ENCODE assay signal across 22 cellular contexts in the genomic region with DNA sequence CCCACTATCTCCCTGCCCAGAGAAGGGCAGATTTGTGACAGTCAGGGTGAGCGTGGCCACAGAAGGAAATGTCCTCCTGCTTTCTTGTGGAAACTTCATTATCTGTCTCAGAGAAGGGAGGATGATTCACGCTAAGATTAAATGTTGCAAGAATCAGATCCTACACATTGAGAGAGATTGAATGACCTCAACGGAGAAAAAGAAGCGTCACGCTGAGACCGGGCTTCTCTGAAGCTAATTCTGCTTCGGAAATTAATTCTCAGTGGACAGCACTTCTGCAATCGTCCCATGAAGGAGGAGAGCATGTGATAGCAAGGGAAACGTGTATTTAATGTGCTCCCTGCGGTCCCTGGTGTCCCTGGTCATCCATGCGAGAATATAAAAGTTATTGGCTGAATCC. TPM values are rescaled to one million over a fixed set of nuclear protein-coding genes. Genes with fewer than 3 reads are reported as not detected.
DNase-seq lines count a peak whose midpoint lies in the region; ATAC-seq and TF ChIP-seq lines count a peak whose summit lies in the region.
"Had no signal": no experiment of that assay in that cellular context is flagged by ENCODE, and none has a peak within 500 bp of the region (broad histone marks: within the 10 kb centered on the region; RNA-seq: fewer than 3 reads in every experiment).

No MANE protein-coding gene starts in this region.

- H3K4me1 Mint-ChIP-seq in CD14-positive monocyte, result peaks cover 13% of the 10 kb centered on the region
- H3K4me1 Mint-ChIP-seq: activated CD4-positive, alpha-beta T cell treated with anti-CD3 and anti-CD28 coated beads, Interleukin-2, amount 10 ng/mL, durations not matched to agents 24 days and 14 days; activated naive CD8-positive, alpha-beta T cell treated with anti-CD3 and anti-CD28 coated beads for 36 hours; activated T-helper 17 cell treated with anti-CD3 and anti-CD28 coated beads, Interleukin-2, amount 50 U/mL, for 72 hours; brain; CD4-positive, alpha-beta memory T cell had no signal

- CTCF ChIA-PET in PC-9 (lab: Charles Lee), result no interaction called here

- no peak overlapping the region for H3K4me3 Mint-ChIP-seq in CD14-positive monocyte
- H3K4me3 Mint-ChIP-seq: activated CD4-positive, alpha-beta T cell treated with anti-CD3 and anti-CD28 coated beads, Interleukin-2, amount 10 ng/mL, durations not matched to agents 24 days and 14 days; activated naive CD8-positive, alpha-beta T cell treated with anti-CD3 and anti-CD28 coated beads for 36 hours; activated T-helper 17 cell treated with anti-CD3 and anti-CD28 coated beads, Interleukin-2, amount 50 U/mL, for 72 hours; brain had no signal

- H3K9me3 Mint-ChIP-seq in CD14-positive monocyte, result peaks cover 0 to 5% (median 3%) of the 10 kb centered on the region in 7 donors
- H3K9me3 Mint-ChIP-seq: activated CD4-positive, alpha-beta T cell treated with anti-CD3 and anti-CD28 coated beads, Interleukin-2, amount 10 ng/mL, durations not matched to agents 24 days and 14 days; activated naive CD8-positive, alpha-beta T cell treated with anti-CD3 and anti-CD28 coated beads for 36 hours; activated T-helper 17 cell treated with anti-CD3 and anti-CD28 coated beads, Interleukin-2, amount 50 U/mL, for 72 hours; brain had no signal

- no peaks in the 10 kb centered on the region for H3K79me2 ChIP-seq in PC-9 (ENCODE audit: low read depth)

- H3K9me2 ChIP-seq in PC-9 (ENCODE audit: insufficient read depth), result no peaks in the 10 kb centered on the region

- no peak overlapping the region for H2AFZ ChIP-seq in PC-9

- H3K27ac ChIP-seq in sigmoid colon, result peak overlapping the region in 3 of 4 donors; percentile 38 to 46 (median 39)
- H3K27ac ChIP-seq in PC-9, result no peak overlapping the region
- H3K27ac ChIP-seq: thoracic aorta had no signal

- no peaks in the 10 kb centered on the region for H3K36me3 Mint-ChIP-seq in CD14-positive monocyte
- H3K36me3 Mint-ChIP-seq: activated naive CD8-positive, alpha-beta T cell treated with anti-CD3 and anti-CD28 coated beads for 36 hours; brain; CD4-positive, alpha-beta memory T cell had no signal

- no peak overlapping the region for H3K4me2 ChIP-seq in PC-9

- H3K9me3 ChIP-seq in sigmoid colon (no peaks in the 10 kb centered on the region), PC-9 (ENCODE audit: insufficient read depth, low read depth) (no peaks in the 10 kb centered on the region)
- H3K9me3 ChIP-seq: thoracic aorta had no signal

- TF ChIP-seq POLR2A in sigmoid colon (IDR thresholded peaks at IDR 0.05), result no peak

- no TSS peak for BruUV-seq in PC-9 (replicated peaks; lab: Mats Ljungman, UMichigan)

- no peaks in the 10 kb centered on the region for H3F3A ChIP-seq in PC-9 (ENCODE audit: insufficient read depth, low read depth)

- intact Hi-C loops in sigmoid colon (cut with DNase I) (loop anchor here (5.0 kb wide), 1 partner anchor 70 kb away; no protein-coding TSS in a partner anchor), PC-9 (cut with micrococcal nuclease; ENCODE audit: unreplicated experiment) (no loop called here), CD14-positive monocyte (cut with micrococcal nuclease) (no loop called here)

- POLR2A ChIA-PET in PC-9 (lab: Charles Lee; ENCODE audit: unreplicated experiment), result no interaction called here

- H3K27me3 ChIP-seq in sigmoid colon, result no peaks in the 10 kb centered on the region
- H3K27me3 ChIP-seq in PC-9 (ENCODE audit: insufficient read depth, low read depth), result no peaks in the 10 kb centered on the region

- WGBS in sigmoid colon, 2 donors, result 79 to 89% methylated on average over 11 of the region's 11 CpGs

- H4K20me1 ChIP-seq in PC-9 (ENCODE audit: insufficient read depth), result no peaks in the 10 kb centered on the region

- TF ChIP-seq CTCF in sigmoid colon (IDR thresholded peaks at IDR 0.05) (no peak), PC-9 (conservative IDR thresholded peaks at IDR 0.05) (no peak), CD14-positive monocyte (IDR thresholded peaks at IDR 0.05) (no peak)

- H3K36me3 ChIP-seq in sigmoid colon, result no peaks in the 10 kb centered on the region
- no peaks in the 10 kb centered on the region for H3K36me3 ChIP-seq in PC-9 (ENCODE audit: low read depth)
- H3K36me3 ChIP-seq: thoracic aorta had no signal

- DNase-seq in LHCN-M2 (ENCODE audit: low read depth), result peak; percentile 67
- peak; percentile 1 for DNase-seq in RPMI7951 (ENCODE audit: low read depth)
- peak; percentile 8 for DNase-seq in glomerular visceral epithelial cell (ENCODE audit: extremely low spot score)
- no peak for DNase-seq in sigmoid colon
- no peak for DNase-seq in PC-9
- no peak for DNase-seq in stimulated activated naive CD4-positive, alpha-beta T cell treated with Interleukin-2 at 50 U/mL for 16 hours (lab: John Stamatoyannopoulos, UW)
- DNase-seq in CD14-positive monocyte (ENCODE audit: low spot score), result no peak
- DNase-seq: activated CD4-positive, alpha-beta T cell treated with anti-CD3 and anti-CD28 coated beads, Interleukin-2, amount 10 ng/mL, durations not matched to agents 24 days and 14 days; activated naive CD8-positive, alpha-beta T cell treated with anti-CD3 and anti-CD28 coated beads for 36 hours; CD4-positive, alpha-beta memory T cell; cortex of kidney; islet precursor cell; NCI-H2029 treated with DMSO at 0.1 percent for 48 hours; NCI-H446 treated with DMSO at 0.1 percent for 48 hours; nucleus accumbens; right cardiac atrium; Right ventricle myocardium superior had no signal

- ATAC-seq in GM18873 (IDR thresholded peaks at IDR 0.05; ENCODE audit: low FRiP score, unreplicated experiment), result no peak
- ATAC-seq: activated T-helper 17 cell treated with anti-CD3 and anti-CD28 coated beads, Interleukin-2, amount 50 U/mL, for 72 hours; right cardiac atrium had no signal

- peaks cover 0 to 2% (median 0%) of the 10 kb centered on the region in 3 donors for H3K27me3 Mint-ChIP-seq in CD14-positive monocyte (ENCODE audit: low read depth in 3 of 3)
- H3K27me3 Mint-ChIP-seq: activated naive CD8-positive, alpha-beta T cell treated with anti-CD3 and anti-CD28 coated beads for 36 hours; brain had no signal

- H3K4me3 ChIP-seq in sigmoid colon (no peak overlapping the region), PC-9 (no peak overlapping the region)
- H3K4me3 ChIP-seq: lung, thoracic aorta had no signal

- no peak overlapping the region for H3K27ac Mint-ChIP-seq in CD14-positive monocyte
- H3K27ac Mint-ChIP-seq: activated CD4-positive, alpha-beta T cell treated with anti-CD3 and anti-CD28 coated beads, Interleukin-2, amount 10 ng/mL, durations not matched to agents 24 days and 14 days; activated naive CD8-positive, alpha-beta T cell treated with anti-CD3 and anti-CD28 coated beads for 36 hours; activated T-helper 17 cell treated with anti-CD3 and anti-CD28 coated beads, Interleukin-2, amount 50 U/mL, for 72 hours; brain; CD4-positive, alpha-beta memory T cell had no signal

- peaks cover 0 to 26% (median 24%) of the 10 kb centered on the region in 4 donors for H3K4me1 ChIP-seq in sigmoid colon
- H3K4me1 ChIP-seq in PC-9 (replicated peaks; ENCODE audit: insufficient read depth), result no peaks in the 10 kb centered on the region

- TF ChIP-seq EP300 in sigmoid colon (IDR thresholded peaks at IDR 0.05), result no peak

RNA-seq across cellular contexts. Expression of a gene that starts 19.8 kb away (rescaled TPM):
- total RNA-seq in LHCN-M2 (2014; rRNA removed), result 10.2 and 23.9 TPM in 2 replicates
- polyA plus RNA-seq in LHCN-M2 (2012), result 18.8 TPM
- total RNA-seq in RPMI7951 (2014; rRNA removed; shearing (Covaris generic)), result 16.4 and 20.1 TPM in 2 replicates
- 10 to 100 TPM; 56.2 to 80.3 (median 79.2) TPM for total RNA-seq in sigmoid colon
- 100 to 1,000 TPM in 1 of 3 donors, 10 to 100 TPM in 2; 39.5 to 109 (median 90.6) TPM for polyA plus RNA-seq in sigmoid colon
- 13.6 and 13.8 TPM in 2 replicates for total RNA-seq in PC-9 (2021)
- 1 to 10 TPM in 1 of 2 donors, under 1 TPM in 1; 0.28 to 1.1 TPM for polyA plus RNA-seq in CD14-positive monocyte

Comparison
In these comparisons a context has a peak if more than half of its experiments do, and no peak if none do; other contexts are left out.
1. DNase-seq: peak in LHCN-M2 (single experiment), RPMI7951 (single experiment) and glomerular visceral epithelial cell (single experiment); none in sigmoid colon (single experiment), PC-9 (0 of 2), stimulated activated naive CD4-positive, alpha-beta T cell treated with Interleukin-2 at 50 U/mL for 16 hours (single experiment) and CD14-positive monocyte (single experiment).